8 cellular contexts compared by ENCODE assay signal in genomic region chr14:105411017-105411941, GRCh38. TPM values are rescaled to one million over a fixed set of nuclear protein-coding genes. Genes with fewer than 3 reads are reported as not detected.
DNase-seq lines count a peak whose midpoint lies in the region; ATAC-seq and TF ChIP-seq lines count a peak whose summit lies in the region.

No MANE protein-coding gene starts in this region.

- H3K4ac ChIP-seq in H9 (ENCODE audit: low read depth, low read length): no peak overlapping the region

- H2BK120ac ChIP-seq in H9 (ENCODE audit: low read depth, low read length, poor library complexity, severe bottlenecking): no peak overlapping the region

- no peak overlapping the region for H2BK5ac ChIP-seq in H9 (ENCODE audit: insufficient read length, low read length)

- H3K79me2 ChIP-seq in H9 (ENCODE audit: insufficient read depth, low read length) (no peaks in the 10 kb centered on the region), fibroblast of lung (ENCODE audit: control insufficient read depth, insufficient read depth, low read length) (no peaks in the 10 kb centered on the region)

- H3K9ac ChIP-seq in H9 (ENCODE audit: extremely low read depth, insufficient read length, low read length) (no peak overlapping the region), fibroblast of lung (ENCODE audit: insufficient read depth, low read length) (peak overlapping the region; percentile 8)

- peaks cover 6 to 25% of the 10 kb centered on the region in 2 experiments; a peak in 3 of 4 replicates for H3K4me1 Mint-ChIP-seq in H9

- H3K14ac ChIP-seq in H9 (ENCODE audit: insufficient read depth, low read length): peak overlapping the region; percentile 66; the same call in 1 of the 2 replicates

- H3K27me3 ChIP-seq in H9 (ENCODE audit: insufficient read depth, low read length) (peaks cover 12% of the 10 kb centered on the region), fibroblast of lung (ENCODE audit: control insufficient read depth, insufficient read depth, low read length) (peaks cover 4% of the 10 kb centered on the region)

- H3K9me3 ChIP-seq in H9 (ENCODE audit: control insufficient read depth, low read depth, low read length) (no peaks in the 10 kb centered on the region), fibroblast of lung (ENCODE audit: control insufficient read depth, insufficient read depth, low read depth, low read length) (no peaks in the 10 kb centered on the region)

- H3K4me1 ChIP-seq in H9 (ENCODE audit: insufficient read depth, low read length) (no peaks in the 10 kb centered on the region), fibroblast of lung (ENCODE audit: control insufficient read depth, extremely low read depth, insufficient read depth, low read length) (no peaks in the 10 kb centered on the region)

- H2BK20ac ChIP-seq in H9 (ENCODE audit: low read depth, low read length, poor library complexity, severe bottlenecking): no peak overlapping the region

- H3K36me3 ChIP-seq in fibroblast of lung (ENCODE audit: control insufficient read depth, insufficient read depth, low read length): no peaks in the 10 kb centered on the region

- H2AK5ac ChIP-seq in H9 (ENCODE audit: insufficient read length, low read length): no peak overlapping the region

- H2AFZ ChIP-seq in H9 (ENCODE audit: low read length): no peak overlapping the region
- H2AFZ ChIP-seq in fibroblast of lung (ENCODE audit: low read length): no peak overlapping the region

- WGBS in H9 (ENCODE audit: extremely low coverage, insufficient read length, low lambda C conversion rate): no CpG with 5 or more reads among the region's 86 CpGs

- no peak overlapping the region for H3K56ac ChIP-seq in H9 (ENCODE audit: insufficient read length, low read depth, low read length)

- ATAC-seq in omental fat pad (ENCODE audit: low FRiP score) (peak; percentile 54), GM21447 (IDR thresholded peaks at IDR 0.05; ENCODE audit: unreplicated experiment) (no peak)

- H4K5ac ChIP-seq in H9 (ENCODE audit: insufficient read length, low read depth, low read length): no peak overlapping the region

- H3K4me3 ChIP-seq in fibroblast of lung (replicated peaks in 1 of 4; ENCODE audit: control extremely low read depth in 1 of 4, insufficient read depth in 1 of 4, low read depth in 3 of 4, low read length in 4 of 4): peak overlapping the region in 3 of 4 experiments; percentile 16 to 42 (median 18)

- peaks cover 8% of the 10 kb centered on the region for H3K23me2 ChIP-seq in H9 (ENCODE audit: insufficient read length, low read depth, low read length, poor library complexity, severe bottlenecking)

- peak overlapping the region; percentile 34 for H3K4me2 ChIP-seq in H9 (ENCODE audit: insufficient read depth, insufficient read length, low read length)
- H3K4me2 ChIP-seq in fibroblast of lung (ENCODE audit: extremely low read depth, insufficient read depth, low read length): peak overlapping the region; percentile 55

- DNase-seq in AG08396 (ENCODE audit: low spot score): peak; percentile 95
- DNase-seq in H9: peak; percentile 65
- DNase-seq in T1000 (lab: John Stamatoyannopoulos, UW): peak; percentile 48
- DNase-seq in fibroblast of lung (ENCODE audit: low read depth in 2 of 2): peak; percentile 26 to 44
- no peak for DNase-seq in omental fat pad (ENCODE audit: low spot score)
- DNase-seq in activated gamma-delta T cell (lab: John Stamatoyannopoulos, UW): no peak
- no peak for DNase-seq in NOMO-1 treated with DMSO at 0.1 percent for 48 hours (lab: John Stamatoyannopoulos, UW; ENCODE audit: unreplicated experiment)

- H2BK12ac ChIP-seq in H9 (ENCODE audit: insufficient read length, low read depth, low read length): no peak overlapping the region

- H4K8ac ChIP-seq in H9 (replicated peaks; ENCODE audit: insufficient read length, low read depth, low read length): no peak overlapping the region

- no peak overlapping the region for H3K27ac ChIP-seq in H9 (ENCODE audit: insufficient read length, low read depth, low read length)
- H3K27ac ChIP-seq in fibroblast of lung (ENCODE audit: insufficient read depth, low read length): no peak overlapping the region

- H3T11ph ChIP-seq in H9 (ENCODE audit: low read length): no peak overlapping the region

- peak overlapping the region; percentile 46 to 60; a peak in 4 of 5 replicates for H3K4me3 Mint-ChIP-seq in H9

- no peak overlapping the region for H3K23ac ChIP-seq in H9 (ENCODE audit: insufficient read length, low read depth, low read length)

- peaks cover 88% of the 10 kb centered on the region for H3K27me3 Mint-ChIP-seq in H9 (ENCODE audit: low read depth)

- H3K79me1 ChIP-seq in H9 (ENCODE audit: insufficient read depth, low read depth, low read length, poor library complexity, severe bottlenecking): no peaks in the 10 kb centered on the region

- peaks cover 0 to 6% of the 10 kb centered on the region in 2 experiments; a peak in 1 of 5 replicates for H3K9me3 Mint-ChIP-seq in H9

- TF ChIP-seq CTCF in H9 (conservative IDR thresholded peaks at IDR 0.05) (no peak), fibroblast of lung (conservative IDR thresholded peaks at IDR 0.05 in 1 of 2, IDR thresholded peaks at IDR 0.05 in 1 of 2; ENCODE audit: low read depth in 1 of 2, low read length in 2 of 2) (no peak), omental fat pad (IDR thresholded peaks at IDR 0.05) (no peak)

- no peak overlapping the region for H3K27ac Mint-ChIP-seq in H9

- no peak overlapping the region for H4K91ac ChIP-seq in H9 (ENCODE audit: insufficient read length, low read depth, low read length)

- H3K18ac ChIP-seq in H9 (ENCODE audit: insufficient read length, low read depth, low read length): peak overlapping the region; percentile 32

- no peak overlapping the region for H2BK15ac ChIP-seq in H9 (ENCODE audit: low read depth, low read length)

- H3K36me3 Mint-ChIP-seq in H9 (ENCODE audit: insufficient read depth in 1 of 3, low read depth in 3 of 3): peaks cover 0 to 3% (median 0%) of the 10 kb centered on the region in 3 experiments; a peak in 2 of 7 replicates

- H4K20me1 ChIP-seq in H9 (ENCODE audit: control insufficient read depth, insufficient read depth, insufficient read length): peaks cover 3% of the 10 kb centered on the region
- no peaks in the 10 kb centered on the region for H4K20me1 ChIP-seq in fibroblast of lung (ENCODE audit: control insufficient read depth, extremely low read depth, insufficient read depth, low read length)

RNA-seq across cellular contexts. Expression of gene MTA1, which starts 8.3 kb away (rescaled TPM):
- total RNA-seq in H9 (2021) (222 and 230 TPM in 2 replicates), fibroblast of lung (27.2 and 29.7 TPM in 2 replicates), omental fat pad (10 to 100 TPM; 35.4 to 72.5 (median 59.7) TPM)
- polyA plus RNA-seq in fibroblast of lung: 28.6 and 35.4 TPM in 2 replicates
- 40.3 and 44.7 TPM in 2 replicates for polyA plus RNA-seq in fibroblast of lung (2012)
- polyA minus RNA-seq in fibroblast of lung (ENCODE audit: low replicate concordance): 40.3 and 72.8 TPM in 2 replicates

RNA-seq across cellular contexts. Expression of gene TEX22, which starts 12.9 kb away (rescaled TPM):
- total RNA-seq in H9 (2021): 0.50 and 0.83 TPM in 2 replicates
- total RNA-seq in fibroblast of lung: 0.33 and 0.51 TPM in 2 replicates
- 0.02 and 0.05 TPM in 2 replicates for polyA plus RNA-seq in fibroblast of lung
- polyA plus RNA-seq in fibroblast of lung (2012): 0.13 TPM in 1 of 2 replicates, not detected in the other
- 0.35 TPM in 1 of 2 replicates, not detected in the other for polyA minus RNA-seq in fibroblast of lung (ENCODE audit: low replicate concordance)
- under 1 TPM in 2 of 4 donors, not detected in 2; 0.24 to 0.47 TPM for total RNA-seq in omental fat pad

Comparison
In these comparisons a context has a peak if more than half of its experiments do, and no peak if none do; other contexts are left out.
1. DNase-seq: peak in AG08396 (single experiment), H9 (single experiment), T1000 (single experiment) and fibroblast of lung (2 of 2); none in omental fat pad (single experiment), activated gamma-delta T cell (single experiment) and NOMO-1 treated with DMSO at 0.1 percent for 48 hours (single experiment).